ENCODE assay signal across 8 cellular contexts in the genomic region with DNA sequence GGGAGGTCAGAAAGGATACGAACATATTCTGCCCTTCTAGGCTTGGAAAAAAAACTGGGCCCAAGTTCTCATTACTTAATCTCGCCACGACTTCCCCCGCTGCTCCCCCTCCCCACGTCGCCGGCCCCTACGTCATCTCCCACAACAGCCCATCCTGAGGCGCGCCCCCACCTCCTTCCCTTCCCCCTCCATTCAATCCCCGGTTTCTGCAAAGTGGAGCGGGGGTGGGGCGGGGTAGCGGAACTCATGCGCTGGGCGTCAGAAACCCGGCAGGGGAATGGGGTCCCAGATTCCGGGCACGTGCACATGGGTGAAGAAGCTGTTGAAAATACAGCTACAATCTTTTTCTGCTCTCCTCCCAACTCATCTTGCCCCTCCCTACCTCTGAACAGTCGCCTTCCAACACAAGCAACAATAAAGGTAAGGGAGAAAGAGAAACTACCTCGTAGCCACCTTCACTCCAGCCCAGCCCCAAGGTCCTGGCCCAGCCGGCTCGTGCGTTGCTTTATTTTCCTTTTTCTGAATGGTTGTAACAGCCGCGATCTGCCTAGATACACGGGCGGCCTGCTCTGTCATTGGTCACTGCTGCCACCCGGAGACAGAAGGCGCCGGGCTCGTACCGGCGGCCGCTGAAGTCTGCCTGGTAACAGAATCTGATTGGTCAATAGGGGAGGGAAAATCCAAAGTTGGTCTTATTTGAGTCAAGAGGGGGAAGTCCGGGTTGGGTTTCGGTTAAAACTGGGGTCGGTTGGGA. TPM values are rescaled to one million over a fixed set of nuclear protein-coding genes. Genes with fewer than 3 reads are reported as not detected.
DNase-seq lines count a peak whose midpoint lies in the region; ATAC-seq and TF ChIP-seq lines count a peak whose summit lies in the region.

A gene (minus strand): TSS at position 484 of the 754 bp plus-strand sequence. CDS start 932 bp downstream, outside the sequence.

- CTCF ChIA-PET in BJ (lab: Yijun Ruan, JAX) = interaction anchor here (0.6 kb wide), 1 partner anchor 45 kb away, joined by 3 read pairs; no protein-coding TSS in a partner anchor

- peaks cover 40% of the 10 kb centered on the region for H3K36me3 Mint-ChIP-seq in activated CD4-positive, alpha-beta T cell treated with anti-CD3 and anti-CD28 coated beads, Interleukin-2, amount 10 ng/mL, durations not matched to agents 24 days and 14 days (ENCODE audit: low read depth)

- DNase-seq in BJ (ENCODE audit: low read depth) = peak; percentile 94
- DNase-seq in NCI-H526 treated with DMSO at 0.1 percent for 48 hours (lab: John Stamatoyannopoulos, UW) = peak; percentile 100
- DNase-seq in activated CD4-positive, alpha-beta T cell treated with anti-CD3 and anti-CD28 coated beads, Interleukin-2, amount 10 ng/mL, durations not matched to agents 24 days and 14 days = peak; percentile 98
- DNase-seq in colonic mucosa = peak; percentile 96
- peak; percentile 78 to 89 for DNase-seq in stimulated activated CD4-positive, alpha-beta T cell treated with anti-CD3 and anti-CD28 coated beads, Interleukin-1b, Interleukin-23, amount 100 ng/mL, for 4 hours (ENCODE audit: low read depth in 2 of 2)

- no peaks in the 10 kb centered on the region for H3K9me3 ChIP-seq in colonic mucosa

- peaks cover 5% of the 10 kb centered on the region for H3K4me1 ChIP-seq in colonic mucosa

- peaks cover 3% of the 10 kb centered on the region for H3K9me3 Mint-ChIP-seq in activated CD4-positive, alpha-beta T cell treated with anti-CD3 and anti-CD28 coated beads, Interleukin-2, amount 10 ng/mL, durations not matched to agents 24 days and 14 days

- POLR2A ChIA-PET in BJ (lab: Charles Lee) = no interaction called here

- no peaks in the 10 kb centered on the region for H3K27me3 ChIP-seq in BJ (ENCODE audit: control insufficient read depth, insufficient read depth, low read length)
- no peaks in the 10 kb centered on the region for H3K27me3 ChIP-seq in colonic mucosa
- no peaks in the 10 kb centered on the region for H3K27me3 ChIP-seq in layer of hippocampus (ENCODE audit: control insufficient read depth, insufficient read depth, low read length)

- TF ChIP-seq CTCF in BJ (IDR thresholded peaks at IDR 0.05; ENCODE audit: insufficient read depth, low read depth, low read length) (no peak), colonic mucosa (IDR thresholded peaks at IDR 0.05) (no peak)

- H3K4me3 ChIP-seq in BJ (ENCODE audit: low read depth, low read length) (peak within 1 kb of the TSS; percentile 75), colonic mucosa (peak within 1 kb of the TSS; percentile 49)

- no peaks in the 10 kb centered on the region for H3K27me3 Mint-ChIP-seq in activated CD4-positive, alpha-beta T cell treated with anti-CD3 and anti-CD28 coated beads, Interleukin-2, amount 10 ng/mL, durations not matched to agents 24 days and 14 days

- H3K36me3 ChIP-seq in BJ (ENCODE audit: control insufficient read depth, insufficient read depth, low read length) (peaks cover 7% of the 10 kb centered on the region), colonic mucosa (no peaks in the 10 kb centered on the region)

- H3K4me1 Mint-ChIP-seq in activated CD4-positive, alpha-beta T cell treated with anti-CD3 and anti-CD28 coated beads, Interleukin-2, amount 10 ng/mL, durations not matched to agents 24 days and 14 days = peaks cover 38% of the 10 kb centered on the region

- H3K9ac ChIP-seq in colonic mucosa (ENCODE audit: low read depth in 2 of 2, low read length in 2 of 2) = peak within 1 kb of the TSS; percentile 84 to 87

- intact Hi-C loops in activated CD4-positive, alpha-beta T cell treated with anti-CD3 and anti-CD28 coated beads, Interleukin-2, amount 10 ng/mL, durations not matched to agents 24 days and 14 days (cut with micrococcal nuclease) = loop anchor here (1.0 to 2.0 kb wide), 5 partner anchors 20 to 150 kb away; a partner anchor contains a TSS
- intact Hi-C loops in colonic mucosa (cut with DNase I) = no loop called here

- H3K4me3 Mint-ChIP-seq in activated CD4-positive, alpha-beta T cell treated with anti-CD3 and anti-CD28 coated beads, Interleukin-2, amount 10 ng/mL, durations not matched to agents 24 days and 14 days = peak within 1 kb of the TSS; percentile 95

- peak within 1 kb of the TSS; percentile 89 for H3K27ac ChIP-seq in colonic mucosa
- H3K27ac ChIP-seq in layer of hippocampus (ENCODE audit: low read depth, low read length) = peak within 1 kb of the TSS; percentile 92

- ATAC-seq in GM19324 (IDR thresholded peaks at IDR 0.05; ENCODE audit: low FRiP score, unreplicated experiment) (peak; percentile 97), HG03469 (IDR thresholded peaks at IDR 0.05; ENCODE audit: unreplicated experiment) (peak; percentile 92)

- peak within 1 kb of the TSS; percentile 98 for H3K27ac Mint-ChIP-seq in activated CD4-positive, alpha-beta T cell treated with anti-CD3 and anti-CD28 coated beads, Interleukin-2, amount 10 ng/mL, durations not matched to agents 24 days and 14 days

RNA-seq across cellular contexts. Expression of the gene that starts here (rescaled TPM):
- polyA plus RNA-seq in BJ (2011; rRNA removed) = 25.5 and 29.9 TPM in 2 replicates
- 35.0 and 36.9 TPM in 2 replicates for polyA minus RNA-seq in BJ (2011; rRNA and poly(A)+ RNA removed)
- 69.2 and 73.1 TPM in 2 replicates for total RNA-seq in activated CD4-positive, alpha-beta T cell treated with anti-CD3 and anti-CD28 coated beads, Interleukin-2, amount 10 ng/mL, durations not matched to agents 24 days and 14 days
- total RNA-seq in colonic mucosa = 10 to 100 TPM; 28.6 to 44.1 TPM

Comparison
In these comparisons a context has a peak if more than half of its experiments do, and no peak if none do; other contexts are left out.
1. Peak in every context shown above with its lines: DNase-seq, ATAC-seq, H3K4me3 ChIP-seq and H3K27ac ChIP-seq.